20 cellular contexts compared by ENCODE assay signal in the genomic region with DNA sequence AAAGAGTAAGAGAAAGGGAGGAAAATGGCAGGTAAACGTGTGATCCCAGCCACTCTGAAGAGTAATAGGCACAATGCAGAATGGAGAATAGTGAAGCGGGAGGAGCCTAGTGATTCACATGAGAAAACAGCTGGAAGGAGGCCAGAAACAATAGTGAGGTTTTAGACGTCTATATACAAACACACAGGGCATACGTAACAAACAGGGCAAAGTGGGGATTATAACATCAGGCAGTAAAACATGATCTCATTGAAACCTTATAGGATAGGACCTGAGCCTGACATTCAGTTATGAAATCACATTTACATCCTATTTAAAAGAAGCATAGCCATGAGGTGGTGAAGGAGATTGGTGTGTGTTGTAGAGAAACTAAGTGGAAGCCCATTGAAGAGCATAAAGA. TPM values are rescaled to one million over a fixed set of nuclear protein-coding genes. Genes with fewer than 3 reads are reported as not detected.
DNase-seq lines count a peak whose midpoint lies in the region; ATAC-seq and TF ChIP-seq lines count a peak whose summit lies in the region.
"Had no signal": no experiment of that assay in that cellular context is flagged by ENCODE, and none has a peak within 500 bp of the region (broad histone marks: within the 10 kb centered on the region; RNA-seq: fewer than 3 reads in every experiment).

No MANE protein-coding gene starts in this region.

- no peak for ATAC-seq in GM21576 (IDR thresholded peaks at IDR 0.05; ENCODE audit: unreplicated experiment)
- ATAC-seq: activated naive CD4-positive, alpha-beta T cell treated with anti-CD3 and anti-CD28 coated beads, Interleukin-2, amount 50 U/mL, for 72 hours; GM12878 had no signal

- H4K20me1 ChIP-seq in fibroblast of lung (ENCODE audit: control insufficient read depth, extremely low read depth, insufficient read depth, low read length) (no peaks in the 10 kb centered on the region), SK-N-SH (ENCODE audit: insufficient read depth) (no peaks in the 10 kb centered on the region)

- CTCF ChIA-PET in SK-N-SH (lab: Yijun Ruan, JAX) = no interaction called here

- no peaks in the 10 kb centered on the region for H3K36me3 ChIP-seq in fibroblast of lung (ENCODE audit: control insufficient read depth, insufficient read depth, low read length)
- no peaks in the 10 kb centered on the region for H3K36me3 ChIP-seq in SK-N-SH (replicated peaks in 1 of 2; ENCODE audit: control insufficient read depth in 1 of 2, insufficient read depth in 2 of 2, low read length in 1 of 2)
- H3K36me3 ChIP-seq: thyroid gland had no signal

- TF ChIP-seq EP300 in SK-N-SH (IDR thresholded peaks at IDR 0.05; ENCODE audit: borderline replicate concordance in 1 of 2, low read depth in 1 of 2, low read length in 1 of 2) = no peak

- POLR2A ChIA-PET in SK-N-SH (lab: Yijun Ruan, JAX) = no interaction called here

- no peaks in the 10 kb centered on the region for H3F3A ChIP-seq in SK-N-SH (replicated peaks; ENCODE audit: insufficient read depth)

- H3K27me3 ChIP-seq in fibroblast of lung (ENCODE audit: control insufficient read depth, insufficient read depth, low read length) (no peaks in the 10 kb centered on the region), SK-N-SH (ENCODE audit: insufficient read depth) (peaks cover 10% of the 10 kb centered on the region)
- H3K27me3 ChIP-seq: thyroid gland had no signal

- H3K4me2 ChIP-seq in fibroblast of lung (ENCODE audit: extremely low read depth, insufficient read depth, low read length) = no peak overlapping the region
- no peak overlapping the region for H3K4me2 ChIP-seq in SK-N-SH

- TF ChIP-seq CTCF in fibroblast of lung (conservative IDR thresholded peaks at IDR 0.05 in 1 of 2, IDR thresholded peaks at IDR 0.05 in 1 of 2; ENCODE audit: low read depth in 1 of 2, low read length in 2 of 2) (no peak), SK-N-SH (IDR thresholded peaks at IDR 0.05) (no peak)

- H3K9me2 ChIP-seq in SK-N-SH = no peaks in the 10 kb centered on the region

- 3% methylated on average over 4 of the region's 4 CpGs for WGBS in SK-N-SH (ENCODE audit: low lambda C conversion rate)

- DNase-seq in DMS153 (lab: John Stamatoyannopoulos, UW) = peak; percentile 0
- no peak for DNase-seq in DMS153 treated with DMSO at 0.1 percent for 48 hours (lab: John Stamatoyannopoulos, UW; ENCODE audit: unreplicated experiment)
- peak; percentile 23 for DNase-seq in RPMI7951 (ENCODE audit: low read depth)
- DNase-seq in fibroblast of lung (ENCODE audit: low read depth in 2 of 2) = peak; percentile 25 to 72
- DNase-seq in skeletal muscle cell (ENCODE audit: low read depth) = peak; percentile 8
- DNase-seq in SK-N-SH = no peak
- DNase-seq in HuH-7 (ENCODE audit: low spot score) = no peak
- DNase-seq: activated CD4-positive, alpha-beta T cell treated with anti-CD3 and anti-CD28 coated beads, Interleukin-2, amount 50 U/mL, for 48 hours; activated T-cell treated with anti-CD3 and anti-CD28 coated beads, Interleukin-2, amount 50 U/mL, for 24 hours; C1 segment of cervical spinal cord; H9; Karpas-422; NCI-H1694 treated with DMSO at 0.1 percent for 48 hours; NCI-H510A treated with DMSO at 0.1 percent for 48 hours; stimulated activated CD4-positive, alpha-beta T cell treated with anti-CD3 and anti-CD28 coated beads, Interleukin-4, amount 100 ng/mL, for 4 hours; thyroid gland had no signal

- no peaks in the 10 kb centered on the region for H3K9me3 ChIP-seq in fibroblast of lung (ENCODE audit: control insufficient read depth, insufficient read depth, low read depth, low read length)
- no peaks in the 10 kb centered on the region for H3K9me3 ChIP-seq in SK-N-SH
- H3K9me3 ChIP-seq: thyroid gland had no signal

- no peak overlapping the region for H3K9ac ChIP-seq in fibroblast of lung (ENCODE audit: insufficient read depth, low read length)
- no peak overlapping the region for H3K9ac ChIP-seq in SK-N-SH

- no peak overlapping the region for H3K27ac ChIP-seq in fibroblast of lung (ENCODE audit: insufficient read depth, low read length)
- no peak overlapping the region for H3K27ac ChIP-seq in SK-N-SH (ENCODE audit: low read depth in 2 of 2, low read length in 1 of 2)
- H3K27ac ChIP-seq: 22Rv1, thyroid gland had no signal

- H2AFZ ChIP-seq in fibroblast of lung (ENCODE audit: low read length) = no peak overlapping the region
- no peak overlapping the region for H2AFZ ChIP-seq in SK-N-SH (ENCODE audit: low read depth)

- H3K79me2 ChIP-seq in fibroblast of lung (ENCODE audit: control insufficient read depth, insufficient read depth, low read length) (no peaks in the 10 kb centered on the region), SK-N-SH (ENCODE audit: insufficient read depth) (no peaks in the 10 kb centered on the region)

- H3K4me3 ChIP-seq in fibroblast of lung (replicated peaks in 1 of 4; ENCODE audit: control extremely low read depth in 1 of 4, insufficient read depth in 1 of 4, low read depth in 3 of 4, low read length in 4 of 4) = no peak overlapping the region
- no peak overlapping the region for H3K4me3 ChIP-seq in skeletal muscle cell (ENCODE audit: low read depth, low read length)
- H3K4me3 ChIP-seq in SK-N-SH (ENCODE audit: low read depth in 2 of 2, low read length in 1 of 2) = no peak overlapping the region
- H3K4me3 ChIP-seq: GM12878, thyroid gland had no signal

- no peaks in the 10 kb centered on the region for H3K4me1 ChIP-seq in fibroblast of lung (ENCODE audit: control insufficient read depth, extremely low read depth, insufficient read depth, low read length)
- no peaks in the 10 kb centered on the region for H3K4me1 ChIP-seq in SK-N-SH (ENCODE audit: control insufficient read depth in 1 of 2, insufficient read depth in 2 of 2, low read depth in 1 of 2, low read length in 1 of 2)
- H3K4me1 ChIP-seq: thyroid gland had no signal

- TF ChIP-seq RAD21 in SK-N-SH (IDR thresholded peaks at IDR 0.05; ENCODE audit: low read length) = no peak

TF ChIP-seq in SK-N-SH, 30 proteins besides CTCF, POLR2A, EP300 and RAD21:
- TF ChIP-seq TEAD4 (IDR thresholded peaks at IDR 0.05; ENCODE audit: borderline replicate concordance, insufficient read depth) (no peak), NFIC (IDR thresholded peaks at IDR 0.05; ENCODE audit: borderline replicate concordance) (no peak), TCF12 (IDR thresholded peaks at IDR 0.05) (no peak), IRF3 (IDR thresholded peaks at IDR 0.05; ENCODE audit: low read depth, low read length) (no peak), ELF1 (IDR thresholded peaks at IDR 0.05) (no peak), EZH2phosphoT487 (IDR thresholded peaks at IDR 0.05; ENCODE audit: borderline replicate concordance, low read depth) (no peak), GABPA (IDR thresholded peaks at IDR 0.05; ENCODE audit: low read depth) (no peak), CHD2 (IDR thresholded peaks at IDR 0.05; ENCODE audit: low read length, partially characterized antibody) (no peak), FOXM1 (IDR thresholded peaks at IDR 0.05; ENCODE audit: low read depth) (no peak)
- TF ChIP-seq, protein P1, sequence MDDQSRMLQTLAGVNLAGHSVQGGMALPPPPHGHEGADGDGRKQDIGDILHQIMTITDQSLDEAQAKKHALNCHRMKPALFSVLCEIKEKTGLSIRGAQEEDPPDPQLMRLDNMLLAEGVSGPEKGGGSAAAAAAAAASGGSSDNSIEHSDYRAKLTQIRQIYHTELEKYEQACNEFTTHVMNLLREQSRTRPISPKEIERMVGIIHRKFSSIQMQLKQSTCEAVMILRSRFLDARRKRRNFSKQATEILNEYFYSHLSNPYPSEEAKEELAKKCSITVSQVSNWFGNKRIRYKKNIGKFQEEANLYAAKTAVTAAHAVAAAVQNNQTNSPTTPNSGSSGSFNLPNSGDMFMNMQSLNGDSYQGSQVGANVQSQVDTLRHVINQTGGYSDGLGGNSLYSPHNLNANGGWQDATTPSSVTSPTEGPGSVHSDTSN (IDR thresholded peaks at IDR 0.05) = no peak
TF ChIP-seq in SK-N-SH: peak in this region for 0.

RNA-seq across cellular contexts. Expression of gene GATA6, which starts 33.0 kb away (rescaled TPM):
- total RNA-seq in RPMI7951 (2014; rRNA removed; shearing (Covaris generic)) = 2.9 and 3.3 TPM in 2 replicates
- 6.3 and 10.0 TPM in 2 replicates for total RNA-seq in fibroblast of lung
- polyA plus RNA-seq in fibroblast of lung (1.4 and 4.1 TPM in 2 replicates), SK-N-SH (2012; rRNA removed) (not detected in 2 replicates)
- 2.1 and 5.7 TPM in 2 replicates for polyA plus RNA-seq in fibroblast of lung (2012)
- 0.31 and 1.1 TPM in 2 replicates for polyA minus RNA-seq in fibroblast of lung (ENCODE audit: low replicate concordance)
- not detected in 2 replicates for polyA plus RNA-seq in SK-N-SH (2012; cell fraction: cytosol; rRNA removed)
- not detected in 2 replicates for polyA plus RNA-seq in SK-N-SH (2012; cell fraction: nucleus; rRNA removed)
- total RNA-seq: activated naive CD4-positive, alpha-beta T cell treated with anti-CD3 and anti-CD28 coated beads, Interleukin-2, amount 50 U/mL, for 72 hours; H9 had no signal

Comparison
In these comparisons a context has a peak if more than half of its experiments do, and no peak if none do; other contexts are left out.
1. DNase-seq: peak in DMS153 (single experiment), RPMI7951 (single experiment), fibroblast of lung (2 of 2) and skeletal muscle cell (single experiment); none in DMS153 treated with DMSO at 0.1 percent for 48 hours (single experiment), SK-N-SH (single experiment) and HuH-7 (single experiment).